ENCODE assay signal across 1 cellular context in genomic region chr7:43112941-43113621, GRCh38.
TF ChIP-seq lines count a peak whose summit lies in the region.

No MANE protein-coding gene starts in this region.

TF ChIP-seq in HEK293, 187 proteins besides CTCF, POLR2A, EP300 and RAD21 (continued from another document and continues in another):
- TF ChIP-seq PRDM2 (tag by site-specific recombination; IDR thresholded peaks at IDR 0.05; ENCODE audit: borderline replicate concordance) (0 out of 2 replicates have a peak, but pooled peaks have one; percentile 8), ZNF394 (tag by site-specific recombination; IDR thresholded peaks at IDR 0.05; ENCODE audit: borderline replicate concordance) (no peak), GLIS2 (tag by site-specific recombination; IDR thresholded peaks at IDR 0.05) (peak; percentile 83), ZSCAN4 (tag by site-specific recombination; IDR thresholded peaks at IDR 0.05) (no peak), ZNF16 (tag by site-specific recombination; IDR thresholded peaks at IDR 0.05; ENCODE audit: low read depth) (no peak), ZNF341 (tag by site-specific recombination; IDR thresholded peaks at IDR 0.05; ENCODE audit: low read depth) (no peak; the same call in 1 of the 2 replicates), ZNF747 (tag by site-specific recombination; IDR thresholded peaks at IDR 0.05) (no peak), ZBTB7A (tag by site-specific recombination; IDR thresholded peaks at IDR 0.05; ENCODE audit: low read depth) (0 out of 2 replicates have a peak, but pooled peaks have one; percentile 7), ZNF140 (tag by site-specific recombination; IDR thresholded peaks at IDR 0.05) (no peak), ZNF830 (tag by site-specific recombination; IDR thresholded peaks at IDR 0.05; ENCODE audit: low read depth) (no peak), ZNF169 (tag by site-specific recombination; IDR thresholded peaks at IDR 0.05) (no peak), ZNF146 (tag by site-specific recombination; IDR thresholded peaks at IDR 0.05) (0 out of 2 replicates have a peak, but pooled peaks have one; percentile 2), PRDM1 (tag by site-specific recombination; IDR thresholded peaks at IDR 0.05) (no peak), TSHZ1 (tag by site-specific recombination; IDR thresholded peaks at IDR 0.05; ENCODE audit: borderline replicate concordance) (no peak), PATZ1 (tag by site-specific recombination; IDR thresholded peaks at IDR 0.05) (0 out of 2 replicates have a peak, but pooled peaks have one; percentile 22), GLIS1 (tag by site-specific recombination; IDR thresholded peaks at IDR 0.05) (peak; percentile 67), IKZF3 (tag by site-specific recombination; IDR thresholded peaks at IDR 0.05) (no peak), ZBTB26 (tag by site-specific recombination; optimal IDR thresholded peaks at IDR 0.05) (peak; percentile 86), ZNF654 (tag by site-specific recombination; IDR thresholded peaks at IDR 0.05; ENCODE audit: low read depth) (no peak), ELK4 (IDR thresholded peaks at IDR 0.05; ENCODE audit: borderline replicate concordance, low read depth, low read length) (no peak), ZNF362 (tag by site-specific recombination; IDR thresholded peaks at IDR 0.05) (no peak), ZBTB49 (tag by site-specific recombination; IDR thresholded peaks at IDR 0.05; ENCODE audit: low read depth) (no peak), REPIN1 (tag by site-specific recombination; IDR thresholded peaks at IDR 0.05; ENCODE audit: low read depth) (no peak), ZNF335 (tag by site-specific recombination; conservative IDR thresholded peaks at IDR 0.05) (peak; percentile 91), GLI4 (tag by site-specific recombination; IDR thresholded peaks at IDR 0.05) (no peak), ZNF366 (tag by site-specific recombination; conservative IDR thresholded peaks at IDR 0.05) (no peak), HOXA7 (CRISPR knock-in tag; IDR thresholded peaks at IDR 0.05; ENCODE audit: borderline replicate concordance) (no peak), ZNF175 (tag by site-specific recombination; IDR thresholded peaks at IDR 0.05) (no peak), ZNF777 (tag by site-specific recombination; IDR thresholded peaks at IDR 0.05; ENCODE audit: borderline replicate concordance) (0 out of 2 replicates have a peak, but pooled peaks have one; percentile 32), KLF1 (tag by site-specific recombination; IDR thresholded peaks at IDR 0.05) (peak; percentile 98), ZBTB20 (tag by site-specific recombination; IDR thresholded peaks at IDR 0.05) (peak; percentile 42; the same call in 1 of the 2 replicates), ZNF600 (tag by site-specific recombination; IDR thresholded peaks at IDR 0.05) (no peak), ZNF571 (tag by site-specific recombination; IDR thresholded peaks at IDR 0.05) (no peak), GLI2 (tag by site-specific recombination; IDR thresholded peaks at IDR 0.05; ENCODE audit: borderline replicate concordance, low read depth) (no peak), SP2 (tag by site-specific recombination; IDR thresholded peaks at IDR 0.05) (peak; percentile 83), ZIC2 (tag by site-specific recombination; IDR thresholded peaks at IDR 0.05) (peak; percentile 68), ZNF501 (tag by site-specific recombination; IDR thresholded peaks at IDR 0.05) (0 out of 2 replicates have a peak, but pooled peaks have one; percentile 18), ZNF624 (tag by site-specific recombination; IDR thresholded peaks at IDR 0.05) (no peak), ZNF548 (tag by site-specific recombination; IDR thresholded peaks at IDR 0.05) (no peak)
